ENCODE assay signal across 10 cellular contexts in the genomic region with DNA sequence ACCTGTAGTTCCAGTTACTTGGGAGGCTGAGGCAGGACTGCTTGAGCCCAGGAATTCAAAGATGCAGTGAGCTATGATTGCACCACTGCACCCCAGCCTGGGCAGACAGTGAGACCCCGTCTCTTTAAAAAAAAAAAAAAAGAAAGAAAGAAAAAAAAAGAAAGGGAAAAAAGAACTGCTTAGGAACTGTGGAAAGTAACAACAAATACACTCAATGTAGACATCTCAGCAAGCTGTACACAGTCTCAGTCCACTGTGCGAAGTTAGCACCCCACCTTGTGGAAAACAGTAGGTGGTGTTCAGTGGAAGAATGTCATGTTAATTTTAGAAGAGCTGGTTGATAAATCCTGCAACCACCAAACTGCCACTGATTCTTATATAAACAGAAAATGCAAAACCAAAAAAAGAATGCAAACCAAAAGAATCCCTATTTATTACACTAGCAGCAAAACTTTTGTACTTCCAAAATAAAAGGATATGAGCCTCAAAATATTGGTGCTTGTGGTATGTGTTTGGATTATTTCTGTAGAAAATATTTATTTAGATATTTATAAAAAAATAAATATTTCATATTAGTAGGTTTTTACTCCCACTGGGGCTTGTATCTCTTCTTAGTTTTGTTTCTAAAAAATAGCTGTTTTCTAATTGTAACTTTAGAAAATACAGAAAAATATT. TPM values are rescaled to one million over a fixed set of nuclear protein-coding genes. Genes with fewer than 3 reads are reported as not detected.
DNase-seq lines count a peak whose midpoint lies in the region; ATAC-seq and TF ChIP-seq lines count a peak whose summit lies in the region.
"Had no signal": no experiment of that assay in that cellular context is flagged by ENCODE, and none has a peak within 500 bp of the region (broad histone marks: within the 10 kb centered on the region; RNA-seq: fewer than 3 reads in every experiment).

No MANE protein-coding gene starts in this region.

- CTCF ChIA-PET in mammary epithelial cell (lab: Charles Lee; ENCODE audit: low non-redundant PET) = interaction anchor here (0.6 to 1.4 kb wide), 9 partner anchors 31 to 578 kb away, joined by 3 to 86 read pairs (median 8); a partner anchor contains a TSS

- H3K9me3 ChIP-seq in mammary epithelial cell (replicated peaks; ENCODE audit: insufficient read depth, low read length) (no peaks in the 10 kb centered on the region), thyroid gland (no peaks in the 10 kb centered on the region)
- H3K9me3 ChIP-seq: BLaER1 had no signal

- intact Hi-C loops in mammary epithelial cell (cut with micrococcal nuclease) = loop anchor here (1.0 to 10.0 kb wide), 5 partner anchors 116 to 515 kb away; no protein-coding TSS in a partner anchor
- intact Hi-C loops in left colon (cut with DNase I, micrococcal nuclease) = loop anchor here (2.0 to 5.0 kb wide), 3 partner anchors 114 to 189 kb away; a partner anchor contains a TSS
- intact Hi-C loops in thyroid gland (cut with DNase I) = loop anchor here (2.0 to 5.0 kb wide), 2 partner anchors 114 to 191 kb away; a partner anchor contains a TSS

- peak; percentile 88 to 91 for TF ChIP-seq CTCF in mammary epithelial cell (conservative IDR thresholded peaks at IDR 0.05 in 1 of 2, IDR thresholded peaks at IDR 0.05 in 1 of 2; ENCODE audit: extremely low read depth in 1 of 2, insufficient read depth in 1 of 2, low read depth in 1 of 2, low read length in 2 of 2)
- TF ChIP-seq CTCF in thyroid gland (IDR thresholded peaks at IDR 0.05) = peak; percentile 73 to 95 (median 85)

- no peak overlapping the region for H3K27ac Mint-ChIP-seq in stimulated activated effector memory CD8-positive, alpha-beta T cell treated with anti-CD3 and anti-CD28 coated beads, Interleukin-12 subunit alpha, Interleukin-12 subunit beta, amount 100 ng/mL, for 72 hours
- H3K27ac Mint-ChIP-seq: activated naive CD4-positive, alpha-beta T cell treated with anti-CD3 and anti-CD28 coated beads, Interleukin-2, amount 50 U/mL, for 24 hours had no signal

- no peak for TF ChIP-seq POLR2A in thyroid gland (IDR thresholded peaks at IDR 0.05)

- H3K79me2 ChIP-seq in mammary epithelial cell (ENCODE audit: insufficient read depth, low read length) = no peaks in the 10 kb centered on the region

- H3K4me3 ChIP-seq in mammary epithelial cell (replicated peaks in 1 of 3; ENCODE audit: insufficient read depth in 1 of 3, low read depth in 2 of 3, low read length in 3 of 3) = no peak overlapping the region
- no peak overlapping the region for H3K4me3 ChIP-seq in thyroid gland (replicated peaks in 1 of 3)
- H3K4me3 ChIP-seq: BLaER1 had no signal

- BruUV-seq in mammary epithelial cell (replicated peaks; lab: Mats Ljungman, UMichigan) = no TSS peak

- no peaks in the 10 kb centered on the region for H4K20me1 ChIP-seq in mammary epithelial cell (ENCODE audit: insufficient read depth, low read length)
- H4K20me1 ChIP-seq: BLaER1 had no signal

- no peaks in the 10 kb centered on the region for H3K36me3 ChIP-seq in mammary epithelial cell (ENCODE audit: insufficient read depth, low read length)
- no peaks in the 10 kb centered on the region for H3K36me3 ChIP-seq in thyroid gland
- H3K36me3 ChIP-seq: BLaER1 had no signal

- H3K4me2 ChIP-seq in mammary epithelial cell (ENCODE audit: insufficient read depth, low read depth, low read length) = no peak overlapping the region
- H3K4me2 ChIP-seq: BLaER1 had no signal

- dilution Hi-C loops in mammary epithelial cell (cut with HindIII; ENCODE audit: low sequenced_read_pairs) = loop anchor here (25.0 kb wide), 1 partner anchor 179 kb away; no protein-coding TSS in a partner anchor

- H3K27me3 ChIP-seq in mammary epithelial cell (ENCODE audit: insufficient read depth, low read length) (no peaks in the 10 kb centered on the region), thyroid gland (no peaks in the 10 kb centered on the region)
- H3K27me3 ChIP-seq: BLaER1 had no signal

- peak; percentile 60 for ATAC-seq in HG03378 (IDR thresholded peaks at IDR 0.05; ENCODE audit: unreplicated experiment)
- ATAC-seq in left colon = peak; percentile 85
- ATAC-seq in stimulated activated effector memory CD8-positive, alpha-beta T cell treated with anti-CD3 and anti-CD28 coated beads, Interleukin-12 subunit alpha, Interleukin-12 subunit beta, amount 100 ng/mL, for 72 hours = no peak

- H3K4me1 Mint-ChIP-seq in stimulated activated effector memory CD8-positive, alpha-beta T cell treated with anti-CD3 and anti-CD28 coated beads, Interleukin-12 subunit alpha, Interleukin-12 subunit beta, amount 100 ng/mL, for 72 hours = no peaks in the 10 kb centered on the region
- H3K4me1 Mint-ChIP-seq: activated naive CD4-positive, alpha-beta T cell treated with anti-CD3 and anti-CD28 coated beads, Interleukin-2, amount 50 U/mL, for 24 hours had no signal

- H3K9ac ChIP-seq in mammary epithelial cell (ENCODE audit: insufficient read depth, low read length) = no peak overlapping the region
- H3K9ac ChIP-seq: BLaER1 had no signal

- in situ Hi-C loops in mammary epithelial cell (cut with MboI; ENCODE audit: low sequenced_read_pairs in 2 of 2) = loop anchor here (5.0 to 25.0 kb wide), 2 partner anchors 189 to 504 kb away; a partner anchor contains a TSS

- H3K4me3 Mint-ChIP-seq in stimulated activated effector memory CD8-positive, alpha-beta T cell treated with anti-CD3 and anti-CD28 coated beads, Interleukin-12 subunit alpha, Interleukin-12 subunit beta, amount 100 ng/mL, for 72 hours = no peak overlapping the region
- H3K4me3 Mint-ChIP-seq: activated naive CD4-positive, alpha-beta T cell treated with anti-CD3 and anti-CD28 coated beads, Interleukin-2, amount 50 U/mL, for 24 hours had no signal

- H3K4me1 ChIP-seq in mammary epithelial cell (ENCODE audit: insufficient read depth, low read length) (peaks cover 21% of the 10 kb centered on the region), thyroid gland (peaks cover 0 to 11% of the 10 kb centered on the region in 2 donors)
- H3K4me1 ChIP-seq: BLaER1 had no signal

- no peak overlapping the region for H3K27ac ChIP-seq in mammary epithelial cell (ENCODE audit: insufficient read depth, low read depth, low read length)
- peak overlapping the region in 1 of 3 donors; percentile 64 for H3K27ac ChIP-seq in thyroid gland
- H3K27ac ChIP-seq: BLaER1 had no signal

- no peak overlapping the region for H2AFZ ChIP-seq in mammary epithelial cell (ENCODE audit: low read depth, low read length)

- peak; percentile 11 to 61 (median 27) for DNase-seq in NCI-H1417 (lab: John Stamatoyannopoulos, UW)
- no peak for DNase-seq in NCI-H1417 treated with DMSO at 0.1 percent for 48 hours (lab: John Stamatoyannopoulos, UW)
- peak; percentile 50 for DNase-seq in NCI-H748 (lab: John Stamatoyannopoulos, UW; ENCODE audit: unreplicated experiment)
- peak; percentile 67 for DNase-seq in mammary epithelial cell
- peak; percentile 30 to 50 for DNase-seq in left colon
- DNase-seq in thyroid gland = peak; percentile 61 to 66
- no peak for DNase-seq in stimulated activated effector memory CD8-positive, alpha-beta T cell treated with anti-CD3 and anti-CD28 coated beads, Interleukin-12 subunit alpha, Interleukin-12 subunit beta, amount 100 ng/mL, for 72 hours (ENCODE audit: low spot score in 2 of 2)

- WGBS in mammary epithelial cell (ENCODE audit: low coverage, missing lambda C conversion rate) = 25% methylated on average over 2 of the region's 2 CpGs
- WGBS in thyroid gland, 2 donors = 13 to 19% methylated on average over 2 of the region's 2 CpGs

- no peaks in the 10 kb centered on the region for H3K9me3 Mint-ChIP-seq in stimulated activated effector memory CD8-positive, alpha-beta T cell treated with anti-CD3 and anti-CD28 coated beads, Interleukin-12 subunit alpha, Interleukin-12 subunit beta, amount 100 ng/mL, for 72 hours
- H3K9me3 Mint-ChIP-seq: activated naive CD4-positive, alpha-beta T cell treated with anti-CD3 and anti-CD28 coated beads, Interleukin-2, amount 50 U/mL, for 24 hours had no signal

- H3K36me3 Mint-ChIP-seq in stimulated activated effector memory CD8-positive, alpha-beta T cell treated with anti-CD3 and anti-CD28 coated beads, Interleukin-12 subunit alpha, Interleukin-12 subunit beta, amount 100 ng/mL, for 72 hours = no peaks in the 10 kb centered on the region
- H3K36me3 Mint-ChIP-seq: activated naive CD4-positive, alpha-beta T cell treated with anti-CD3 and anti-CD28 coated beads, Interleukin-2, amount 50 U/mL, for 24 hours had no signal

RNA-seq across cellular contexts. Expression of a gene that starts 31.1 kb away (rescaled TPM):
- total RNA-seq in mammary epithelial cell (1 to 10 TPM; 1.2 to 6.5 TPM), left colon (10 to 100 TPM in 1 of 2 donors, 1 to 10 TPM in 1; 9.8 to 13.9 TPM), thyroid gland (1 to 10 TPM; 1.5 to 4.6 (median 3.2) TPM)
- 2.0 TPM for polyA plus RNA-seq in mammary epithelial cell
- 0.31 TPM for polyA minus RNA-seq in mammary epithelial cell

Comparison
In these comparisons a context has a peak if more than half of its experiments do, and no peak if none do; other contexts are left out.
1. DNase-seq: peak in NCI-H1417 (3 of 3), NCI-H748 (single experiment), mammary epithelial cell (single experiment), left colon (2 of 2) and thyroid gland (2 of 2); none in NCI-H1417 treated with DMSO at 0.1 percent for 48 hours (single experiment) and stimulated activated effector memory CD8-positive, alpha-beta T cell treated with anti-CD3 and anti-CD28 coated beads, Interleukin-12 subunit alpha, Interleukin-12 subunit beta, amount 100 ng/mL, for 72 hours (0 of 2).